Comparison of ENCODE assay signal across 1 cellular context in genomic region chr4:57168986-57169385, GRCh38.
TF ChIP-seq lines count a peak whose summit lies in the region.

No MANE protein-coding gene starts in this region.

TF ChIP-seq in GM23338, 12 proteins besides CTCF, POLR2A, EP300 and RAD21:
- TF ChIP-seq, protein P1, sequence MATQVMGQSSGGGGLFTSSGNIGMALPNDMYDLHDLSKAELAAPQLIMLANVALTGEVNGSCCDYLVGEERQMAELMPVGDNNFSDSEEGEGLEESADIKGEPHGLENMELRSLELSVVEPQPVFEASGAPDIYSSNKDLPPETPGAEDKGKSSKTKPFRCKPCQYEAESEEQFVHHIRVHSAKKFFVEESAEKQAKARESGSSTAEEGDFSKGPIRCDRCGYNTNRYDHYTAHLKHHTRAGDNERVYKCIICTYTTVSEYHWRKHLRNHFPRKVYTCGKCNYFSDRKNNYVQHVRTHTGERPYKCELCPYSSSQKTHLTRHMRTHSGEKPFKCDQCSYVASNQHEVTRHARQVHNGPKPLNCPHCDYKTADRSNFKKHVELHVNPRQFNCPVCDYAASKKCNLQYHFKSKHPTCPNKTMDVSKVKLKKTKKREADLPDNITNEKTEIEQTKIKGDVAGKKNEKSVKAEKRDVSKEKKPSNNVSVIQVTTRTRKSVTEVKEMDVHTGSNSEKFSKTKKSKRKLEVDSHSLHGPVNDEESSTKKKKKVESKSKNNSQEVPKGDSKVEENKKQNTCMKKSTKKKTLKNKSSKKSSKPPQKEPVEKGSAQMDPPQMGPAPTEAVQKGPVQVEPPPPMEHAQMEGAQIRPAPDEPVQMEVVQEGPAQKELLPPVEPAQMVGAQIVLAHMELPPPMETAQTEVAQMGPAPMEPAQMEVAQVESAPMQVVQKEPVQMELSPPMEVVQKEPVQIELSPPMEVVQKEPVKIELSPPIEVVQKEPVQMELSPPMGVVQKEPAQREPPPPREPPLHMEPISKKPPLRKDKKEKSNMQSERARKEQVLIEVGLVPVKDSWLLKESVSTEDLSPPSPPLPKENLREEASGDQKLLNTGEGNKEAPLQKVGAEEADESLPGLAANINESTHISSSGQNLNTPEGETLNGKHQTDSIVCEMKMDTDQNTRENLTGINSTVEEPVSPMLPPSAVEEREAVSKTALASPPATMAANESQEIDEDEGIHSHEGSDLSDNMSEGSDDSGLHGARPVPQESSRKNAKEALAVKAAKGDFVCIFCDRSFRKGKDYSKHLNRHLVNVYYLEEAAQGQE (IDR thresholded peaks at IDR 0.05; ENCODE audit: unreplicated experiment): no peak
- TF ChIP-seq, protein P2, sequence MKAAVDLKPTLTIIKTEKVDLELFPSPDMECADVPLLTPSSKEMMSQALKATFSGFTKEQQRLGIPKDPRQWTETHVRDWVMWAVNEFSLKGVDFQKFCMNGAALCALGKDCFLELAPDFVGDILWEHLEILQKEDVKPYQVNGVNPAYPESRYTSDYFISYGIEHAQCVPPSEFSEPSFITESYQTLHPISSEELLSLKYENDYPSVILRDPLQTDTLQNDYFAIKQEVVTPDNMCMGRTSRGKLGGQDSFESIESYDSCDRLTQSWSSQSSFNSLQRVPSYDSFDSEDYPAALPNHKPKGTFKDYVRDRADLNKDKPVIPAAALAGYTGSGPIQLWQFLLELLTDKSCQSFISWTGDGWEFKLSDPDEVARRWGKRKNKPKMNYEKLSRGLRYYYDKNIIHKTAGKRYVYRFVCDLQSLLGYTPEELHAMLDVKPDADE (IDR thresholded peaks at IDR 0.05): no peak
- TF ChIP-seq POLR2AphosphoS5 (IDR thresholded peaks at IDR 0.05; ENCODE audit: low read depth) (no peak), EZH2 (IDR thresholded peaks at IDR 0.05; ENCODE audit: low read depth, unreplicated experiment) (no peak), NANOG (IDR thresholded peaks at IDR 0.05; ENCODE audit: borderline replicate concordance) (no peak), STAT1 (IDR thresholded peaks at IDR 0.05; ENCODE audit: unreplicated experiment) (no peak), ZNF331 (CRISPR knock-in tag; IDR thresholded peaks at IDR 0.05; ENCODE audit: low read depth) (no peak), JUNB (IDR thresholded peaks at IDR 0.05; ENCODE audit: unreplicated experiment) (no peak), EZH2phosphoT487 (IDR thresholded peaks at IDR 0.05; ENCODE audit: unreplicated experiment) (no peak), CREB1 (CRISPR knock-in tag; IDR thresholded peaks at IDR 0.05; ENCODE audit: low read depth) (no peak), ZNF114 (CRISPR knock-in tag; IDR thresholded peaks at IDR 0.05) (no peak)
- TF ChIP-seq, protein P3, sequence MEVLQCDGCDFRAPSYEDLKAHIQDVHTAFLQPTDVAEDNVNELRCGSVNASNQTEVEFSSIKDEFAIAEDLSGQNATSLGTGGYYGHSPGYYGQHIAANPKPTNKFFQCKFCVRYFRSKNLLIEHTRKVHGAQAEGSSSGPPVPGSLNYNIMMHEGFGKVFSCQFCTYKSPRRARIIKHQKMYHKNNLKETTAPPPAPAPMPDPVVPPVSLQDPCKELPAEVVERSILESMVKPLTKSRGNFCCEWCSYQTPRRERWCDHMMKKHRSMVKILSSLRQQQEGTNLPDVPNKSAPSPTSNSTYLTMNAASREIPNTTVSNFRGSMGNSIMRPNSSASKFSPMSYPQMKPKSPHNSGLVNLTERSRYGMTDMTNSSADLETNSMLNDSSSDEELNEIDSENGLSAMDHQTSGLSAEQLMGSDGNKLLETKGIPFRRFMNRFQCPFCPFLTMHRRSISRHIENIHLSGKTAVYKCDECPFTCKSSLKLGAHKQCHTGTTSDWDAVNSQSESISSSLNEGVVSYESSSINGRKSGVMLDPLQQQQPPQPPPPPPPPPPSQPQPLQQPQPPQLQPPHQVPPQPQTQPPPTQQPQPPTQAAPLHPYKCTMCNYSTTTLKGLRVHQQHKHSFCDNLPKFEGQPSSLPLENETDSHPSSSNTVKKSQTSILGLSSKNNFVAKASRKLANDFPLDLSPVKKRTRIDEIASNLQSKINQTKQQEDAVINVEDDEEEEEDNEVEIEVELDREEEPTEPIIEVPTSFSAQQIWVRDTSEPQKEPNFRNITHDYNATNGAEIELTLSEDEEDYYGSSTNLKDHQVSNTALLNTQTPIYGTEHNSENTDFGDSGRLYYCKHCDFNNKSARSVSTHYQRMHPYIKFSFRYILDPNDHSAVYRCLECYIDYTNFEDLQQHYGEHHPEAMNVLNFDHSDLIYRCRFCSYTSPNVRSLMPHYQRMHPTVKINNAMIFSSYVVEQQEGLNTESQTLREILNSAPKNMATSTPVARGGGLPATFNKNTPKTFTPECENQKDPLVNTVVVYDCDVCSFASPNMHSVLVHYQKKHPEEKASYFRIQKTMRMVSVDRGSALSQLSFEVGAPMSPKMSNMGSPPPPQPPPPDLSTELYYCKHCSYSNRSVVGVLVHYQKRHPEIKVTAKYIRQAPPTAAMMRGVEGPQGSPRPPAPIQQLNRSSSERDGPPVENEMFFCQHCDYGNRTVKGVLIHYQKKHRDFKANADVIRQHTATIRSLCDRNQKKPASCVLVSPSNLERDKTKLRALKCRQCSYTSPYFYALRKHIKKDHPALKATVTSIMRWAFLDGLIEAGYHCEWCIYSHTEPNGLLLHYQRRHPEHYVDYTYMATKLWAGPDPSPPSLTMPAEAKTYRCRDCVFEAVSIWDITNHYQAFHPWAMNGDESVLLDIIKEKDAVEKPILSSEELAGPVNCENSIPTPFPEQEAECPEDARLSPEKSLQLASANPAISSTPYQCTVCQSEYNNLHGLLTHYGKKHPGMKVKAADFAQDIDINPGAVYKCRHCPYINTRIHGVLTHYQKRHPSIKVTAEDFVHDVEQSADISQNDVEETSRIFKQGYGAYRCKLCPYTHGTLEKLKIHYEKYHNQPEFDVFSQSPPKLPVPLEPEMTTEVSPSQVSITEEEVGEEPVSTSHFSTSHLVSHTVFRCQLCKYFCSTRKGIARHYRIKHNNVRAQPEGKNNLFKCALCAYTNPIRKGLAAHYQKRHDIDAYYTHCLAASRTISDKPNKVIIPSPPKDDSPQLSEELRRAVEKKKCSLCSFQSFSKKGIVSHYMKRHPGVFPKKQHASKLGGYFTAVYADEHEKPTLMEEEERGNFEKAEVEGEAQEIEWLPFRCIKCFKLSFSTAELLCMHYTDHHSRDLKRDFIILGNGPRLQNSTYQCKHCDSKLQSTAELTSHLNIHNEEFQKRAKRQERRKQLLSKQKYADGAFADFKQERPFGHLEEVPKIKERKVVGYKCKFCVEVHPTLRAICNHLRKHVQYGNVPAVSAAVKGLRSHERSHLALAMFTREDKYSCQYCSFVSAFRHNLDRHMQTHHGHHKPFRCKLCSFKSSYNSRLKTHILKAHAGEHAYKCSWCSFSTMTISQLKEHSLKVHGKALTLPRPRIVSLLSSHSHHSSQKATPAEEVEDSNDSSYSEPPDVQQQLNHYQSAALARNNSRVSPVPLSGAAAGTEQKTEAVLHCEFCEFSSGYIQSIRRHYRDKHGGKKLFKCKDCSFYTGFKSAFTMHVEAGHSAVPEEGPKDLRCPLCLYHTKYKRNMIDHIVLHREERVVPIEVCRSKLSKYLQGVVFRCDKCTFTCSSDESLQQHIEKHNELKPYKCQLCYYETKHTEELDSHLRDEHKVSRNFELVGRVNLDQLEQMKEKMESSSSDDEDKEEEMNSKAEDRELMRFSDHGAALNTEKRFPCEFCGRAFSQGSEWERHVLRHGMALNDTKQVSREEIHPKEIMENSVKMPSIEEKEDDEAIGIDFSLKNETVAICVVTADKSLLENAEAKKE (CRISPR knock-in tag; IDR thresholded peaks at IDR 0.05): no peak
